ENCODE assay signal across 19 cellular contexts in the genomic region with DNA sequence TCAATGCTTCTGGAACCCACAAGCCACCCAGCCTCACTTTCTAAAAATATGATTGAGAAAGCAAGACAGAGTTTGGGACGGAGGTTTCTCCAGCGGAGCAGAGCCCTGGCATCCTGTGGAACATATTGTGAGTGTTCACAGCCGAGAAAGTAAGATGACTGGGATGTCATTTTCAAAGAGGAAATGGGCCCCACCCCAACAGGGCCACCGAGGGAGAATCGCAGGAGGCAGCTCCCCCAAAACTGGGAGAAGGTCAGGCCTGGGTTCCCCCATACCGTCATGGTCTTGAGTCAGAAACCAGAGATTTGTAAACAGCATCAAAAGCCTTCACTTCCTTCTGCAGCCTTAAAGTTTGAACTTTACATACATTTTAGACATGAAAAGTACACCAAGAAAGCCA.
"Had no signal": no experiment of that assay in that cellular context is flagged by ENCODE, and none has a peak within 500 bp of the region (broad histone marks: within the 10 kb centered on the region; RNA-seq: fewer than 3 reads in every experiment).

No MANE protein-coding gene starts in this region.

- H3K36me3 ChIP-seq: cardiac muscle cell, heart left ventricle, neutrophil, uterus had no signal

- H3K36me3 Mint-ChIP-seq: stimulated activated naive B cell treated with anti-CD40 and anti-IgM and Interleukin-4, amounts not matched to agents 10 μg/mL and 1 μg/mL and 100 μg/mL, for 72 hours had no signal

- H3K4me1 Mint-ChIP-seq: stimulated activated naive B cell treated with anti-CD40 and anti-IgM and Interleukin-4, amounts not matched to agents 10 μg/mL and 1 μg/mL and 100 μg/mL, for 72 hours had no signal

- H3K4me3 ChIP-seq: cardiac muscle cell, heart left ventricle, skin epidermis, uterus had no signal

- H3K4me3 Mint-ChIP-seq: nephron; stimulated activated naive B cell treated with anti-CD40 and anti-IgM and Interleukin-4, amounts not matched to agents 10 μg/mL and 1 μg/mL and 100 μg/mL, for 72 hours; stimulated activated naive CD8-positive, alpha-beta T cell treated with anti-CD3 and anti-CD28 coated beads, Interleukin-15, amount 100 ng/mL, for 72 hours had no signal

- H3K27me3 Mint-ChIP-seq: stimulated activated naive CD8-positive, alpha-beta T cell treated with anti-CD3 and anti-CD28 coated beads, Interleukin-15, amount 100 ng/mL, for 72 hours had no signal

- ATAC-seq: esophagus mucosa; heart left ventricle; sciatic nerve; stimulated activated naive B cell treated with anti-CD40 and anti-IgM and Interleukin-4, amounts not matched to agents 10 μg/mL and 1 μg/mL and 100 μg/mL, for 72 hours; stimulated activated naive CD8-positive, alpha-beta T cell treated with anti-CD3 and anti-CD28 coated beads, Interleukin-15, amount 100 ng/mL, for 72 hours had no signal

- DNase-seq: cerebellar nuclear complex; dermis blood vessel endothelial cell; effector CD4-positive, alpha-beta T cell; hippocampal formation; mammary epithelial cell; stimulated activated CD4-positive, alpha-beta T cell treated with anti-CD3 and anti-CD28 coated beads, Interleukin-2, amount 100 ng/mL, for 24 hours; stimulated activated CD4-positive, alpha-beta T cell treated with anti-CD3 and anti-CD28 coated beads, Interleukin-4, amount 100 ng/mL, for 4 hours; stimulated activated naive B cell treated with anti-CD40 and anti-IgM and Interleukin-4, amounts not matched to agents 10 μg/mL and 1 μg/mL and 100 μg/mL, for 72 hours; stimulated activated naive CD8-positive, alpha-beta T cell treated with anti-CD3 and anti-CD28 coated beads, Interleukin-15, amount 100 ng/mL, for 72 hours; substantia nigra; trophoblast cell; uterus had no signal

- H3K27me3 ChIP-seq: cardiac muscle cell, uterus had no signal

- H3K27ac Mint-ChIP-seq: stimulated activated naive B cell treated with anti-CD40 and anti-IgM and Interleukin-4, amounts not matched to agents 10 μg/mL and 1 μg/mL and 100 μg/mL, for 72 hours had no signal

- H3K27ac ChIP-seq: cardiac muscle cell, heart left ventricle, neutrophil, skin epidermis, uterus had no signal

- H3K4me1 ChIP-seq: heart left ventricle, uterus had no signal

- H3K9me3 ChIP-seq: heart left ventricle, neutrophil, uterus had no signal
